22 cellular contexts compared by ENCODE assay signal in the genomic region with DNA sequence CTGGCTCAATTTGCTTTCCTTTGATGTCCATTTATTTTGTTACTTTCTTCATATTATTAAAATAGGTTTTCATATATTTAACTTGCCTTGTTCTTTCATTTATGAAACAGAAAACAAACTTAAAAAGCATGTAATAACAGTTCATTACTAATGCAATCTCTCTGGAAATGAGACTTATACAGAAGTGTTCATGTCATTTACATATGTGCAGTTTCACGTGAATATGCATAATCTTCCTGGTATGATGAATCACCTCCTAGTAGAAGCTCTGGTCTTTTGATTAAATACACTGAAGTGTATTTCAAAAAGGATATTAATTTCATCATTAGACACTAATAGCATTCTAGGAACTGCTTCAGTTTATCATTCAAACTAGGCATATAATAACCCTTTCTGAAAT. TPM values are rescaled to one million over a fixed set of nuclear protein-coding genes. Genes with fewer than 3 reads are reported as not detected.
"Had no signal": no experiment of that assay in that cellular context is flagged by ENCODE, and none has a peak within 500 bp of the region (broad histone marks: within the 10 kb centered on the region; RNA-seq: fewer than 3 reads in every experiment).

No MANE protein-coding gene starts in this region.

- H3K9me3 Mint-ChIP-seq: activated naive CD4-positive, alpha-beta T cell treated with anti-CD3 and anti-CD28 coated beads, Interleukin-2, amount 50 U/mL, for 72 hours; activated T-cell treated with anti-CD3 and anti-CD28 coated beads, Interleukin-2, amount 50 U/mL, for 72 hours; memory B cell; natural killer cell; stimulated activated naive CD8-positive, alpha-beta T cell treated with anti-CD3 and anti-CD28 coated beads, Interleukin-15, amount 100 ng/mL, for 72 hours; T-cell; type B pancreatic cell had no signal

- H3K27ac Mint-ChIP-seq: activated naive CD4-positive, alpha-beta T cell treated with anti-CD3 and anti-CD28 coated beads, Interleukin-2, amount 50 U/mL, for 72 hours; activated T-cell treated with anti-CD3 and anti-CD28 coated beads, Interleukin-2, amount 50 U/mL, for 72 hours; memory B cell; natural killer cell; stimulated activated naive CD8-positive, alpha-beta T cell treated with anti-CD3 and anti-CD28 coated beads, Interleukin-15, amount 100 ng/mL, for 72 hours; T-cell; type B pancreatic cell had no signal

- H3K4me3 ChIP-seq: adrenal gland, smooth muscle cell, testis had no signal

- ATAC-seq: activated naive CD4-positive, alpha-beta T cell treated with anti-CD3 and anti-CD28 coated beads, Interleukin-2, amount 50 U/mL, for 72 hours; activated T-cell treated with anti-CD3 and anti-CD28 coated beads, Interleukin-2, amount 50 U/mL, for 72 hours; foreskin keratinocyte; left ventricle myocardium superior; natural killer cell; sciatic nerve; stimulated activated naive CD8-positive, alpha-beta T cell treated with anti-CD3 and anti-CD28 coated beads, Interleukin-15, amount 100 ng/mL, for 72 hours; T-cell had no signal

- H3K27ac ChIP-seq: adrenal gland, epithelial cell of prostate, foreskin keratinocyte, parathyroid adenoma, testis had no signal

- H2AFZ ChIP-seq: parathyroid adenoma had no signal

- H3K4me3 Mint-ChIP-seq: activated T-cell treated with anti-CD3 and anti-CD28 coated beads, Interleukin-2, amount 50 U/mL, for 72 hours; memory B cell; natural killer cell; stimulated activated naive CD8-positive, alpha-beta T cell treated with anti-CD3 and anti-CD28 coated beads, Interleukin-15, amount 100 ng/mL, for 72 hours; T-cell; type B pancreatic cell had no signal

- H3K9me3 ChIP-seq: adrenal gland, testis had no signal

- H3K4me2 ChIP-seq: smooth muscle cell had no signal

- DNase-seq: activated CD4-positive, CD25-positive, alpha-beta regulatory T cell treated with anti-CD3 and anti-CD28 coated beads, Interleukin-2, amount 50 U/mL, for 72 hours; activated CD8-positive, alpha-beta memory T cell treated with anti-CD3 and anti-CD28 coated beads for 24 hours; activated effector memory CD4-positive, alpha-beta T cell treated with anti-CD3 and anti-CD28 coated beads, Interleukin-2, amount 50 U/mL, for 16 hours; activated T-cell treated with anti-CD3 and anti-CD28 coated beads, Interleukin-2, amount 50 U/mL, for 72 hours; adrenal gland; foreskin keratinocyte; hypothalamus; left ventricle myocardium superior; natural killer cell; stimulated activated CD4-positive, alpha-beta T cell treated with anti-CD3 and anti-CD28 coated beads, Interleukin-4, amount 100 ng/mL, for 1 hour; stimulated activated naive CD8-positive, alpha-beta T cell treated with anti-CD3 and anti-CD28 coated beads, Interleukin-15, amount 100 ng/mL, for 72 hours; T-cell; T-helper 9 cell; testis had no signal

- H3K36me3 Mint-ChIP-seq: T-cell, type B pancreatic cell had no signal

- H3K9ac ChIP-seq: parathyroid adenoma had no signal

- H3K79me2 ChIP-seq: parathyroid adenoma had no signal

- H3K27me3 ChIP-seq: testis had no signal

- H3K36me3 ChIP-seq: adrenal gland had no signal

- H3K4me1 ChIP-seq: adrenal gland, foreskin keratinocyte, parathyroid adenoma had no signal

RNA-seq across cellular contexts. Expression of gene AMER2, which starts 4.3 kb away (rescaled TPM):
- total RNA-seq: activated naive CD4-positive, alpha-beta T cell treated with anti-CD3 and anti-CD28 coated beads, Interleukin-2, amount 50 U/mL, for 72 hours; dermis microvascular lymphatic vessel endothelial cell; foreskin keratinocyte; left ventricle myocardium superior; natural killer cell had no signal
